ENCODE assay signal across 20 cellular contexts in genomic region chr5:174328626-174329299, GRCh38.
A peak's percentile ranks its signal among the peaks of the same experiment; 100 is the strongest.
DNase-seq lines count a peak whose midpoint lies in the region; TF ChIP-seq lines count a peak whose summit lies in the region.
"Had no signal": no experiment of that assay in that cellular context is flagged by ENCODE, and none has a peak within 500 bp of the region (broad histone marks: within the 10 kb centered on the region; RNA-seq: fewer than 3 reads in every experiment).

No MANE protein-coding gene starts in this region.

- H3K27ac ChIP-seq in vagina: no peak overlapping the region
- H3K27ac ChIP-seq: upper lobe of right lung had no signal

- no peaks in the 10 kb centered on the region for H3K9me3 Mint-ChIP-seq in activated CD4-positive, alpha-beta T cell treated with anti-CD3 and anti-CD28 coated beads, Interleukin-2, amount 10 ng/mL, durations not matched to agents 24 days and 14 days
- H3K9me3 Mint-ChIP-seq in type B pancreatic cell: no peaks in the 10 kb centered on the region
- H3K9me3 Mint-ChIP-seq: activated T-helper 17 cell treated with anti-CD3 and anti-CD28 coated beads, Interleukin-2, amount 50 U/mL, for 72 hours; dendritic cell treated with granulocyte-macrophage colony-stimulating factor and Interleukin-4, amounts not matched to agents 40 ng/mL and 50 ng/mL, for 4 days had no signal

- intact Hi-C loops in activated CD4-positive, alpha-beta T cell treated with anti-CD3 and anti-CD28 coated beads, Interleukin-2, amount 10 ng/mL, durations not matched to agents 24 days and 14 days (cut with micrococcal nuclease): loop anchor here (5.0 kb wide), 1 partner anchor 464 kb away; no protein-coding TSS in a partner anchor
- intact Hi-C loops in vagina (cut with DNase I): loop anchor here (5.0 kb wide), 1 partner anchor 289 kb away; no protein-coding TSS in a partner anchor

- H3K4me1 ChIP-seq in NT2/D1 (ENCODE audit: insufficient read depth, insufficient read length): peaks cover 3% of the 10 kb centered on the region
- no peaks in the 10 kb centered on the region for H3K4me1 ChIP-seq in vagina
- H3K4me1 ChIP-seq: upper lobe of right lung had no signal

- peaks cover 3% of the 10 kb centered on the region for H3K4me1 Mint-ChIP-seq in activated CD4-positive, alpha-beta T cell treated with anti-CD3 and anti-CD28 coated beads, Interleukin-2, amount 10 ng/mL, durations not matched to agents 24 days and 14 days
- peaks cover 43% of the 10 kb centered on the region for H3K4me1 Mint-ChIP-seq in type B pancreatic cell (ENCODE audit: unreplicated experiment)
- H3K4me1 Mint-ChIP-seq: activated T-helper 17 cell treated with anti-CD3 and anti-CD28 coated beads, Interleukin-2, amount 50 U/mL, for 72 hours had no signal

- no peaks in the 10 kb centered on the region for H3K36me3 ChIP-seq in NT2/D1 (ENCODE audit: insufficient read depth, insufficient read length, low read length)
- no peaks in the 10 kb centered on the region for H3K36me3 ChIP-seq in vagina
- H3K36me3 ChIP-seq: upper lobe of right lung had no signal

- peaks cover 4% of the 10 kb centered on the region for H3K27me3 ChIP-seq in NT2/D1 (ENCODE audit: insufficient read depth, insufficient read length)
- no peaks in the 10 kb centered on the region for H3K27me3 ChIP-seq in vagina

- no peak overlapping the region for H3K4me3 Mint-ChIP-seq in activated CD4-positive, alpha-beta T cell treated with anti-CD3 and anti-CD28 coated beads, Interleukin-2, amount 10 ng/mL, durations not matched to agents 24 days and 14 days
- no peak overlapping the region for H3K4me3 Mint-ChIP-seq in type B pancreatic cell
- H3K4me3 Mint-ChIP-seq: activated T-helper 17 cell treated with anti-CD3 and anti-CD28 coated beads, Interleukin-2, amount 50 U/mL, for 72 hours; dendritic cell treated with granulocyte-macrophage colony-stimulating factor and Interleukin-4, amounts not matched to agents 40 ng/mL and 50 ng/mL, for 4 days had no signal

- H3K9me3 ChIP-seq in NT2/D1 (ENCODE audit: insufficient read depth, low read length) (no peaks in the 10 kb centered on the region), vagina (no peaks in the 10 kb centered on the region)
- H3K9me3 ChIP-seq: upper lobe of right lung had no signal

- H3K36me3 Mint-ChIP-seq in activated CD4-positive, alpha-beta T cell treated with anti-CD3 and anti-CD28 coated beads, Interleukin-2, amount 10 ng/mL, durations not matched to agents 24 days and 14 days (ENCODE audit: low read depth): no peaks in the 10 kb centered on the region
- no peaks in the 10 kb centered on the region for H3K36me3 Mint-ChIP-seq in type B pancreatic cell

- no peak for TF ChIP-seq POLR2A in vagina (IDR thresholded peaks at IDR 0.05)

- H3K27ac Mint-ChIP-seq in activated CD4-positive, alpha-beta T cell treated with anti-CD3 and anti-CD28 coated beads, Interleukin-2, amount 10 ng/mL, durations not matched to agents 24 days and 14 days: peak overlapping the region; percentile 15
- H3K27ac Mint-ChIP-seq in type B pancreatic cell: peak overlapping the region; percentile 88
- H3K27ac Mint-ChIP-seq: activated T-helper 17 cell treated with anti-CD3 and anti-CD28 coated beads, Interleukin-2, amount 50 U/mL, for 72 hours; dendritic cell treated with granulocyte-macrophage colony-stimulating factor and Interleukin-4, amounts not matched to agents 40 ng/mL and 50 ng/mL, for 4 days had no signal

- H3K27me3 Mint-ChIP-seq in activated CD4-positive, alpha-beta T cell treated with anti-CD3 and anti-CD28 coated beads, Interleukin-2, amount 10 ng/mL, durations not matched to agents 24 days and 14 days: peaks cover 1% of the 10 kb centered on the region
- H3K27me3 Mint-ChIP-seq in type B pancreatic cell: peaks cover 42% of the 10 kb centered on the region

- peak overlapping the region; percentile 28 for H3K9ac ChIP-seq in NT2/D1 (ENCODE audit: insufficient read length, low read depth)

- DNase-seq in activated CD4-positive, alpha-beta T cell treated with anti-CD3 and anti-CD28 coated beads, Interleukin-2, amount 10 ng/mL, durations not matched to agents 24 days and 14 days: no peak
- DNase-seq in activated CD4-positive, alpha-beta T cell treated with anti-CD3 and anti-CD28 coated beads for 1 hour: no peak
- DNase-seq in NT2/D1 (ENCODE audit: low read depth, low spot score) (no peak), fibroblast of the aortic adventitia (ENCODE audit: low read depth) (peak; percentile 49), type B pancreatic cell (ENCODE audit: extremely low spot score, unreplicated experiment) (no peak), vagina (ENCODE audit: extremely low spot score in 2 of 2) (no peak), dedifferentiated amniotic fluid mesenchymal stem cell (ENCODE audit: extremely low spot score) (no peak), kidney glomerular epithelial cell (lab: John Stamatoyannopoulos, UW) (no peak)
- DNase-seq: ACHN; amygdala; GF-D8; hypothalamus; left colon; NCI-H1930; NCI-H526; PC-3; stimulated activated naive CD4-positive, alpha-beta T cell had no signal

- no peak overlapping the region for H3K4me3 ChIP-seq in NT2/D1 (ENCODE audit: insufficient read length, low read depth)
- H3K4me3 ChIP-seq in fibroblast of the aortic adventitia (ENCODE audit: low read depth, low read length): no peak overlapping the region
- no peak overlapping the region for H3K4me3 ChIP-seq in vagina
- H3K4me3 ChIP-seq: upper lobe of right lung had no signal

- no peak for TF ChIP-seq CTCF in fibroblast of the aortic adventitia (IDR thresholded peaks at IDR 0.05; ENCODE audit: insufficient read depth, low read length)
- no peak for TF ChIP-seq CTCF in type B pancreatic cell (conservative IDR thresholded peaks at IDR 0.05)
- TF ChIP-seq CTCF in vagina (IDR thresholded peaks at IDR 0.05): no peak
